Comparison of ENCODE assay signal across 8 cellular contexts in genomic region chr9:121368692-121369091, GRCh38. TPM values are rescaled to one million over a fixed set of nuclear protein-coding genes. Genes with fewer than 3 reads are reported as not detected.
DNase-seq lines count a peak whose midpoint lies in the region; ATAC-seq, FAIRE-seq and TF ChIP-seq lines count a peak whose summit lies in the region.
"Not testable (repeated sequence)": the region's sequence is repeated elsewhere in the genome, so short reads cannot be mapped to it uniquely, and the experiment has no call there.

No MANE protein-coding gene starts in this region.

- not testable (repeated sequence) for H3K9me3 ChIP-seq in K562 (replicated peaks; ENCODE audit: control insufficient read depth, insufficient read depth, low read depth, low read length); HepG2 (ENCODE audit: low read length); osteoblast (ENCODE audit: low read depth, low read length); suprapubic skin

- H3K36me3 ChIP-seq in K562 (ENCODE audit: control insufficient read depth, insufficient read depth, low read length); HepG2 (replicated peaks in 1 of 2; ENCODE audit: control insufficient read depth in 1 of 2, insufficient read depth in 2 of 2, low read length in 2 of 2); osteoblast (ENCODE audit: insufficient read depth, low read length); suprapubic skin: not testable (repeated sequence)

- H3K27me3 ChIP-seq in K562 (ENCODE audit: control insufficient read depth in 2 of 2, insufficient read depth in 2 of 2, low read length in 2 of 2); HepG2 (ENCODE audit: control insufficient read depth in 1 of 2, insufficient read depth in 2 of 2, low read length in 2 of 2); osteoblast (ENCODE audit: insufficient read depth, low read length); suprapubic skin: not testable (repeated sequence)

- not testable (repeated sequence) for H3K9me3 Mint-ChIP-seq in CD14-positive monocyte; IgD-negative memory B cell; activated CD4-positive, alpha-beta T cell treated with anti-CD3 and anti-CD28 coated beads, Interleukin-2, amount 10 ng/mL, durations not matched to agents 24 days and 14 days

- TF ChIP-seq RAD21 in K562 (CRISPR knock-in tag; conservative IDR thresholded peaks at IDR 0.05 in 1 of 2, IDR thresholded peaks at IDR 0.05 in 1 of 2); HepG2 (CRISPR knock-in tag; IDR thresholded peaks at IDR 0.05): not testable (repeated sequence)

- in situ Hi-C loops in K562 (cut with MboI); HepG2 (cut with HindIII; ENCODE audit: extremely low pct_ligation_motif_present, low pct_unique_long_range_greater_than_20kb): not testable (repeated sequence)

- WGBS in K562 (ENCODE audit: insufficient coverage, low coverage, missing lambda C conversion rate) = 80% methylated on average over 7 of the region's 10 CpGs
- WGBS in HepG2 (ENCODE audit: low lambda C conversion rate) = 41% methylated on average over 10 of the region's 10 CpGs
- 49% methylated on average over 10 of the region's 10 CpGs for WGBS in suprapubic skin

- H3K4me2 ChIP-seq in K562 (ENCODE audit: insufficient read depth, low read length) = peak overlapping the region; percentile 92
- H3K4me2 ChIP-seq in HepG2 (ENCODE audit: low read depth, low read length) = peak overlapping the region; percentile 87
- peak overlapping the region; percentile 81 for H3K4me2 ChIP-seq in osteoblast (ENCODE audit: insufficient read depth, low read length)

- H3K27ac ChIP-seq in K562 (ENCODE audit: extremely low read depth, low read depth, low read length) = not testable (repeated sequence)
- peak overlapping the region; percentile 84 for H3K27ac ChIP-seq in HepG2 (ENCODE audit: extremely low read length, insufficient read depth, low read length)
- H3K27ac ChIP-seq in osteoblast (ENCODE audit: low read depth, low read length) = peak overlapping the region; percentile 80
- peak overlapping the region; percentile 98 for H3K27ac ChIP-seq in suprapubic skin

- H3K4me3 ChIP-seq in K562 (peak overlapping the region; percentile 77; the same call in 1 of the 2 replicates), epithelial cell of proximal tubule (ENCODE audit: low read depth, low read length) (peak overlapping the region; percentile 81), HepG2 (replicated peaks in 1 of 3; ENCODE audit: insufficient read depth in 1 of 3, low read depth in 2 of 3, low read length in 3 of 3) (peak overlapping the region; percentile 62 to 88 (median 81)), osteoblast (ENCODE audit: insufficient read depth, low read length) (peak overlapping the region; percentile 82), suprapubic skin (peak overlapping the region; percentile 74)

- H3K27me3 Mint-ChIP-seq in CD14-positive monocyte (ENCODE audit: low read depth in 3 of 3); IgD-negative memory B cell; activated CD4-positive, alpha-beta T cell treated with anti-CD3 and anti-CD28 coated beads, Interleukin-2, amount 10 ng/mL, durations not matched to agents 24 days and 14 days: not testable (repeated sequence)

- CTCF ChIA-PET in K562 (lab: Yijun Ruan, JAX; ENCODE audit: low intra/inter-chr PET ratio); HepG2 (lab: Yijun Ruan, JAX; ENCODE audit: low intra/inter-chr PET ratio, low total read pairs): not testable (repeated sequence)

- FAIRE-seq in K562 (lab: Jason Lieb, UNC); HepG2 (lab: Jason Lieb, UNC): not testable (repeated sequence)

- ATAC-seq in K562, HepG2: not testable (repeated sequence)

- H3K27ac Mint-ChIP-seq in CD14-positive monocyte = peak overlapping the region; percentile 80 to 92 (median 85)
- not testable (repeated sequence) for H3K27ac Mint-ChIP-seq in IgD-negative memory B cell
- peak overlapping the region; percentile 66 for H3K27ac Mint-ChIP-seq in activated CD4-positive, alpha-beta T cell treated with anti-CD3 and anti-CD28 coated beads, Interleukin-2, amount 10 ng/mL, durations not matched to agents 24 days and 14 days

- not testable (repeated sequence) for TF ChIP-seq CTCF in CD14-positive monocyte (IDR thresholded peaks at IDR 0.05); K562 (IDR thresholded peaks at IDR 0.05 in 2 of 3, conservative IDR thresholded peaks at IDR 0.05 in 1 of 3; ENCODE audit: insufficient read depth in 2 of 3, low read depth in 1 of 3, low read length in 3 of 3); epithelial cell of proximal tubule (conservative IDR thresholded peaks at IDR 0.05; ENCODE audit: low read depth, low read length); HepG2 (CRISPR knock-in tag; IDR thresholded peaks at IDR 0.05); osteoblast (IDR thresholded peaks at IDR 0.05; ENCODE audit: extremely low read depth, low read depth, low read length); suprapubic skin (IDR thresholded peaks at IDR 0.05)

- POLR2A ChIA-PET in K562 (lab: Yijun Ruan, JAX) = interaction anchor here (0.8 kb wide), 1 partner anchor 1872 kb away, joined by 3 read pairs; no protein-coding TSS in a partner anchor
- POLR2A ChIA-PET in HepG2 (lab: Yijun Ruan, JAX) = interaction anchor here (0.7 to 1.4 kb wide), 2 partner anchors 11 to 46 kb away, joined by 3 read pairs; no protein-coding TSS in a partner anchor

- not testable (repeated sequence) for DNase-seq in CD14-positive monocyte (ENCODE audit: low spot score); K562 (ENCODE audit: extremely low read depth in 1 of 4, low spot score in 3 of 4); epithelial cell of proximal tubule (ENCODE audit: low read depth); HepG2 (ENCODE audit: low spot score); osteoblast (ENCODE audit: insufficient read length, low spot score, missing footprints); suprapubic skin (ENCODE audit: low spot score in 2 of 2)
- peak; percentile 63 for DNase-seq in activated CD4-positive, alpha-beta T cell treated with anti-CD3 and anti-CD28 coated beads, Interleukin-2, amount 10 ng/mL, durations not matched to agents 24 days and 14 days

- not testable (repeated sequence) for H2AFZ ChIP-seq in K562 (ENCODE audit: low read depth, low read length); HepG2 (ENCODE audit: low read length); osteoblast (ENCODE audit: low read length)

- intact Hi-C loops in CD14-positive monocyte (cut with micrococcal nuclease); activated CD4-positive, alpha-beta T cell treated with anti-CD3 and anti-CD28 coated beads, Interleukin-2, amount 10 ng/mL, durations not matched to agents 24 days and 14 days (cut with micrococcal nuclease); K562 (cut with micrococcal nuclease); HepG2 (cut with micrococcal nuclease; ENCODE audit: unreplicated experiment): not testable (repeated sequence)

- TF ChIP-seq EP300 in K562 (IDR thresholded peaks at IDR 0.05; ENCODE audit: low read length); HepG2 (IDR thresholded peaks at IDR 0.05; ENCODE audit: low read depth in 2 of 2, low read length in 2 of 2); HepG2 (CRISPR knock-in tag; IDR thresholded peaks at IDR 0.05; ENCODE audit: borderline replicate concordance); suprapubic skin (IDR thresholded peaks at IDR 0.05): not testable (repeated sequence)

- BruUV-seq in K562 (replicated peaks; lab: Mats Ljungman, UMichigan); HepG2 (replicated peaks; lab: Mats Ljungman, UMichigan): not testable (repeated sequence)

- H3K79me2 ChIP-seq in K562 (ENCODE audit: control insufficient read depth, insufficient read depth, low read length) (peaks cover 69% of the 10 kb centered on the region), HepG2 (ENCODE audit: insufficient read depth, low read length) (peaks cover 53% of the 10 kb centered on the region), osteoblast (ENCODE audit: insufficient read depth, low read length) (peaks cover 56% of the 10 kb centered on the region)

- H3K4me1 Mint-ChIP-seq in CD14-positive monocyte (peaks cover 74% of the 10 kb centered on the region), IgD-negative memory B cell (peaks cover 13 to 20% (median 14%) of the 10 kb centered on the region in 3 donors)
- peaks cover 47% of the 10 kb centered on the region for H3K4me1 Mint-ChIP-seq in activated CD4-positive, alpha-beta T cell treated with anti-CD3 and anti-CD28 coated beads, Interleukin-2, amount 10 ng/mL, durations not matched to agents 24 days and 14 days

- H3K9ac ChIP-seq in K562 (ENCODE audit: insufficient read depth in 1 of 2, low read depth in 2 of 2, low read length in 2 of 2) = peak overlapping the region in 1 of 2 experiments; percentile 96; a peak in 1 of 4 replicates
- H3K9ac ChIP-seq in HepG2 (ENCODE audit: insufficient read depth, low read depth, low read length) = peak overlapping the region; percentile 87; the same call in 1 of the 2 replicates

- not testable (repeated sequence) for H3K9me1 ChIP-seq in K562 (ENCODE audit: control insufficient read depth, insufficient read depth, low read length)

- not testable (repeated sequence) for TF ChIP-seq POLR2A in K562 (conservative IDR thresholded peaks at IDR 0.05); HepG2 (IDR thresholded peaks at IDR 0.05; ENCODE audit: insufficient read depth in 1 of 2, low read depth in 2 of 2, low read length in 2 of 2); suprapubic skin (IDR thresholded peaks at IDR 0.05)

- H3K36me3 Mint-ChIP-seq in CD14-positive monocyte, IgD-negative memory B cell: not testable (repeated sequence)
- peaks cover 24% of the 10 kb centered on the region for H3K36me3 Mint-ChIP-seq in activated CD4-positive, alpha-beta T cell treated with anti-CD3 and anti-CD28 coated beads, Interleukin-2, amount 10 ng/mL, durations not matched to agents 24 days and 14 days (ENCODE audit: low read depth)

- not testable (repeated sequence) for H4K20me1 ChIP-seq in K562 (replicated peaks; ENCODE audit: control insufficient read depth, insufficient read depth, low read length); HepG2 (ENCODE audit: insufficient read depth, low read length); osteoblast (ENCODE audit: insufficient read depth, low read length)

- H3K4me3 Mint-ChIP-seq in CD14-positive monocyte (peak overlapping the region; percentile 95 to 99), IgD-negative memory B cell (peak overlapping the region; percentile 84 to 97 (median 94))
- peak overlapping the region; percentile 84 for H3K4me3 Mint-ChIP-seq in activated CD4-positive, alpha-beta T cell treated with anti-CD3 and anti-CD28 coated beads, Interleukin-2, amount 10 ng/mL, durations not matched to agents 24 days and 14 days

- H3K4me1 ChIP-seq in K562 (replicated peaks in 1 of 2; ENCODE audit: control insufficient read depth in 2 of 2, insufficient read depth in 2 of 2, low read length in 2 of 2) = peaks cover 18 to 35% of the 10 kb centered on the region in 2 experiments
- H3K4me1 ChIP-seq in HepG2 (ENCODE audit: insufficient read depth, low read length) = peaks cover 95% of the 10 kb centered on the region
- H3K4me1 ChIP-seq in osteoblast (ENCODE audit: insufficient read depth, low read length) = peaks cover 57% of the 10 kb centered on the region
- peaks cover 93% of the 10 kb centered on the region for H3K4me1 ChIP-seq in suprapubic skin

RNA-seq across cellular contexts. Expression of gene STOM, which starts 1.4 kb away (rescaled TPM):
- polyA plus RNA-seq in CD14-positive monocyte = 10 to 100 TPM; 63.8 to 66.9 TPM
- polyA plus RNA-seq in IgD-negative memory B cell = 17.2 TPM
- total RNA-seq in activated CD4-positive, alpha-beta T cell treated with anti-CD3 and anti-CD28 coated beads, Interleukin-2, amount 10 ng/mL, durations not matched to agents 24 days and 14 days = 48.3 and 50.3 TPM in 2 replicates
- total RNA-seq in K562 (2011; cell fraction: chromatin; rRNA removed; ENCODE audit: low replicate concordance) = 57.6 and 69.2 TPM in 2 replicates
- total RNA-seq in K562 (2011; cell fraction: nucleolus; rRNA removed) = 86.6 and 95.4 TPM in 2 replicates
- total RNA-seq in K562 (2011; cell fraction: nucleoplasm; rRNA removed) = 109 and 133 TPM in 2 replicates
- total RNA-seq in K562 (2014; rRNA removed) = 23.2 and 34.7 TPM in 2 replicates
- 43.9 and 52.4 TPM in 2 replicates for total RNA-seq in K562 (2014; rRNA removed; fragmentation: Illumina TruSeq; extraction: Trizol)
- 54.4 and 58.1 TPM in 2 replicates for total RNA-seq in K562 (2015; rRNA removed; fragmentation: Illumina TruSeq; extraction: Trizol)
- 56.7 and 56.9 TPM in 2 replicates for total RNA-seq in K562 (2021)
- 62.6 and 140 TPM in 2 replicates for polyA plus RNA-seq in K562 (2011; rRNA removed)
- 46.5 and 61.5 TPM in 2 replicates for polyA plus RNA-seq in K562 (2011; cell fraction: cytosol; rRNA removed)
- 15.3 and 22.4 TPM in 2 replicates for polyA plus RNA-seq in K562 (2011; cell fraction: nucleus; rRNA removed)
- 27.0 and 42.0 TPM in 2 replicates for polyA plus RNA-seq in K562 (2012)
- 46.9 and 49.4 TPM in 2 replicates for polyA plus RNA-seq in K562 (2014; fragmentation: Illumina TruSeq; extraction: Trizol)
- polyA plus RNA-seq in K562 (2014; fragmentation: Nextera tagmentation; extraction: Ambion mirVana) = 10 to 100 TPM; 24.6 to 35.8 TPM
- polyA plus RNA-seq in K562 (2014; rRNA removed) = 33.5 and 43.0 TPM in 2 replicates
- polyA minus RNA-seq in K562 (2011; rRNA and poly(A)+ RNA removed) = 40.2 and 82.5 TPM in 2 replicates
- polyA minus RNA-seq in K562 (2011; cell fraction: cytosol; rRNA and poly(A)+ RNA removed) = 37.9 and 62.8 TPM in 2 replicates
- 11.0 and 11.8 TPM in 2 replicates for polyA minus RNA-seq in K562 (2011; cell fraction: nucleus; rRNA and poly(A)+ RNA removed)
- total RNA-seq in epithelial cell of proximal tubule = 21.1 and 26.1 TPM in 2 replicates
- 26.0 and 43.6 TPM in 2 replicates for total RNA-seq in HepG2 (2016; rRNA removed; fragmentation: Illumina TruSeq; extraction: Trizol)
- 3.9 and 6.1 TPM in 2 replicates for total RNA-seq in HepG2 (2016; cell fraction: cytosol; rRNA removed; fragmentation: Illumina TruSeq; extraction: Trizol; ENCODE audit: low read depth)
- 25.0 and 46.7 TPM in 2 replicates for total RNA-seq in HepG2 (2016; cell fraction: insoluble cytoplasmic fraction; rRNA removed; fragmentation: Illumina TruSeq; extraction: Trizol)
- 13.4 and 15.9 TPM in 2 replicates for total RNA-seq in HepG2 (2016; cell fraction: membrane; rRNA removed; fragmentation: Illumina TruSeq; extraction: Trizol)
- 41.3 and 43.8 TPM in 2 replicates for total RNA-seq in HepG2 (2016; cell fraction: nucleus; rRNA removed; fragmentation: Illumina TruSeq; extraction: Trizol)
- 165 and 166 TPM in 2 replicates for polyA plus RNA-seq in HepG2 (2011; rRNA removed)
- 92.7 and 157 TPM in 2 replicates for polyA plus RNA-seq in HepG2 (2011; cell fraction: cytosol; rRNA removed)
- polyA plus RNA-seq in HepG2 (2011; cell fraction: nucleus; rRNA removed) = 23.0 and 39.1 TPM in 2 replicates
- 133 and 173 TPM in 2 replicates for polyA plus RNA-seq in HepG2 (2012)
- 3.2 and 4.0 TPM in 2 replicates for polyA plus RNA-seq in HepG2 (2016; cell fraction: cytosol; fragmentation: Illumina TruSeq; extraction: Trizol; ENCODE audit: low read depth)
- polyA plus RNA-seq in HepG2 (2016; cell fraction: insoluble cytoplasmic fraction; fragmentation: Illumina TruSeq; extraction: Trizol; ENCODE audit: low read depth) = 31.1 and 33.2 TPM in 2 replicates
- polyA plus RNA-seq in HepG2 (2016; cell fraction: membrane; fragmentation: Illumina TruSeq; extraction: Trizol; ENCODE audit: low read depth) = 7.2 and 8.6 TPM in 2 replicates
- polyA plus RNA-seq in HepG2 (2016; cell fraction: nucleus; fragmentation: Illumina TruSeq; extraction: Trizol; ENCODE audit: insufficient read depth, low read depth) = 64.0 and 71.6 TPM in 2 replicates
- polyA minus RNA-seq in HepG2 (2011; rRNA and poly(A)+ RNA removed; ENCODE audit: low replicate concordance) = 94.3 and 94.7 TPM in 2 replicates
- polyA minus RNA-seq in HepG2 (2011; cell fraction: cytosol; rRNA and poly(A)+ RNA removed) = 96.8 and 115 TPM in 2 replicates
- 47.3 and 69.9 TPM in 2 replicates for polyA minus RNA-seq in HepG2 (2011; cell fraction: nucleus; rRNA and poly(A)+ RNA removed)
- 114 and 146 TPM in 2 replicates for total RNA-seq in osteoblast
- 100 to 1,000 TPM; 166 to 238 (median 185) TPM for total RNA-seq in suprapubic skin
